Comparison of ENCODE assay signal across 8 cellular contexts in the genomic region with DNA sequence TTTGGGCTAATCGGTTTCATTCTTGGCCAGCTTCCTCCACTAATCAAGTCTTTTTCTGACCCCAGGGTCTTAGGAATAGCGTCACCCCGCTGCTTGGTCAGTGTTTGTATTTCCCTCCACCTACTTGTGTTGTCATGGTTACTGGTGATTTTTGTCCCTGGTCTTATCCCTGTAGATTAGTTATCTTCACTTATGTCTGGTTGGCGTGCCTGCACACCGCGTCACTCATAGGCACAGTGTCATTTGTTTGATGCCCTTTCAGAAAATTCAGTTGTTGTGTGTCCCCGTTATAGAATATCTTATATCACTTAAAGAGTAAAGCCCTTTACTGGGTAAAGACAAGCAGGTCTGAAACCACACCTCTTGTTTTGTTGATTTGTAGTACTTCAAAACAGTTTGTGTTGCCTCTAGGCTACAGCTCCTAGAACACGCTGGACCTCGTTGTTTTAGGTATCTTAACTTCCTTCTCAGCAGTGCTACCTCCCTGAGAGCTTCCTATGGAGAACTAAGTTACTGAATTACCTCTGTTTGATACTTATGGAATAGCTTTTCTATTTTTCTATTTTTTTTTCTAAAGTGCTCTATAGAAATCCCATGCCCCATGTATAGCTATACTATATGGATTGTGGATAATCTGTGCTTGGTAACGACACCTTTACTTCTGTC. TPM values are rescaled to one million over a fixed set of nuclear protein-coding genes. Genes with fewer than 3 reads are reported as not detected.
DNase-seq lines count a peak whose midpoint lies in the region; ATAC-seq, FAIRE-seq and TF ChIP-seq lines count a peak whose summit lies in the region.

No MANE protein-coding gene starts in this region.

- peaks cover 54% of the 10 kb centered on the region for H3K4me1 Mint-ChIP-seq in brain

- no peaks in the 10 kb centered on the region for H3K4me1 ChIP-seq in NT2/D1 (ENCODE audit: insufficient read depth, insufficient read length)
- H3K4me1 ChIP-seq in small intestine (ENCODE audit: control insufficient read depth in 2 of 2, insufficient read depth in 1 of 2, low read depth in 1 of 2, low read length in 1 of 2), result peaks cover 0 to 3% of the 10 kb centered on the region in 2 donors

- H3K4me3 ChIP-seq in AG10803 (ENCODE audit: low read length) (peak overlapping the region; percentile 82), NT2/D1 (ENCODE audit: insufficient read length, low read depth) (peak overlapping the region; percentile 100), small intestine (ENCODE audit: low read depth in 1 of 2, low read length in 2 of 2) (peak overlapping the region; percentile 77 to 79)

- ATAC-seq in GM21529 (IDR thresholded peaks at IDR 0.05; ENCODE audit: unreplicated experiment) (peak; percentile 3), GM18868 (IDR thresholded peaks at IDR 0.05; ENCODE audit: unreplicated experiment) (no peak)

- peak; percentile 63 for DNase-seq in AG10803 (ENCODE audit: low read depth)
- no peak for DNase-seq in NT2/D1 (ENCODE audit: low read depth, low spot score)
- DNase-seq in iPS-NIHi7 (ENCODE audit: extremely low spot score), result peak; percentile 16
- DNase-seq in small intestine, result peak; percentile 36
- no peak for DNase-seq in GOT3 (lab: John Stamatoyannopoulos, UW)

- peak overlapping the region; percentile 99 for H3K9ac ChIP-seq in NT2/D1 (ENCODE audit: insufficient read length, low read depth)

- H3K4me3 Mint-ChIP-seq in brain, result peak overlapping the region; percentile 90 to 97 (median 93)

- H3K27ac Mint-ChIP-seq in brain, result peak overlapping the region; percentile 78 to 92 (median 82)

- no peaks in the 10 kb centered on the region for H3K9me3 Mint-ChIP-seq in brain

- TF ChIP-seq CTCF in AG10803 (conservative IDR thresholded peaks at IDR 0.05; ENCODE audit: low read length), result no peak
- no peak for TF ChIP-seq CTCF in brain (conservative IDR thresholded peaks at IDR 0.05)

- H3K36me3 Mint-ChIP-seq in brain, result peaks cover 3% of the 10 kb centered on the region

- peak overlapping the region in 1 of 2 donors; percentile 89 for H3K27ac ChIP-seq in small intestine (ENCODE audit: low read depth in 1 of 2, low read length in 1 of 2)

- H3K27me3 ChIP-seq in NT2/D1 (ENCODE audit: insufficient read depth, insufficient read length) (no peaks in the 10 kb centered on the region), small intestine (ENCODE audit: control insufficient read depth in 2 of 2, insufficient read depth in 2 of 2, low read length in 2 of 2) (no peaks in the 10 kb centered on the region)

- peaks cover 6% of the 10 kb centered on the region for H3K27me3 Mint-ChIP-seq in brain

- WGBS in small intestine, 3 donors, result 4 to 7% (median 4%) methylated on average over 10 of the region's 10 CpGs

- no peaks in the 10 kb centered on the region for H3K9me3 ChIP-seq in NT2/D1 (ENCODE audit: insufficient read depth, low read length)
- no peaks in the 10 kb centered on the region for H3K9me3 ChIP-seq in small intestine (ENCODE audit: control insufficient read depth, low read depth)

- H3K36me3 ChIP-seq in NT2/D1 (ENCODE audit: insufficient read depth, insufficient read length, low read length) (no peaks in the 10 kb centered on the region), small intestine (ENCODE audit: control insufficient read depth in 2 of 2, insufficient read depth in 2 of 2, low read length in 2 of 2) (no peaks in the 10 kb centered on the region)

- no peak for FAIRE-seq in small intestine (lab: Jason Lieb, UNC)

RNA-seq across cellular contexts. Expression of a gene that starts 0.9 kb away (rescaled TPM):
- polyA plus RNA-seq in brain (ENCODE audit: insufficient read depth, low read depth, low replicate concordance) (5.9 TPM), small intestine (10 to 100 TPM in 1 of 3 donors, 1 to 10 TPM in 2; 1.1 to 18.1 (median 4.1) TPM)

RNA-seq across cellular contexts. Expression of a gene that starts 7.7 kb away (rescaled TPM):
- 70.6 TPM for polyA plus RNA-seq in brain (ENCODE audit: insufficient read depth, low read depth, low replicate concordance)
- polyA plus RNA-seq in small intestine, result 10 to 100 TPM in 1 of 3 donors, 1 to 10 TPM in 2; 9.2 to 39.5 (median 9.4) TPM

Comparison
In these comparisons a context has a peak if more than half of its experiments do, and no peak if none do; other contexts are left out.
1. DNase-seq: peak in AG10803 (single experiment), iPS-NIHi7 (single experiment) and small intestine (single experiment); none in NT2/D1 (single experiment) and GOT3 (single experiment).
2. Peak in every context shown above with its lines, with median percentiles within 50 percentile points of each other: H3K4me3 ChIP-seq.